In genomic region chr5:58405175-58405574, GRCh38 we compare ENCODE assay signal across 19 cellular contexts.
"Had no signal": no experiment of that assay in that cellular context is flagged by ENCODE, and none has a peak within 500 bp of the region (broad histone marks: within the 10 kb centered on the region; RNA-seq: fewer than 3 reads in every experiment).

No MANE protein-coding gene starts in this region.

- H3K4me1 Mint-ChIP-seq: central memory CD8-positive, alpha-beta T cell; immature natural killer cell; naive thymus-derived CD4-positive, alpha-beta T cell had no signal

- H3K27ac Mint-ChIP-seq: immature natural killer cell; naive thymus-derived CD4-positive, alpha-beta T cell had no signal

- H3K27me3 ChIP-seq: dorsolateral prefrontal cortex, neutrophil, right lobe of liver, stomach had no signal

- H3K27ac ChIP-seq: dorsolateral prefrontal cortex, left ventricle myocardium inferior, lower lobe of right lung, neutrophil, psoas muscle, right lobe of liver, stomach had no signal

- H3K36me3 Mint-ChIP-seq: immature natural killer cell; naive thymus-derived CD4-positive, alpha-beta T cell had no signal

- H3K36me3 ChIP-seq: left ventricle myocardium inferior, lower lobe of right lung, neutrophil, right lobe of liver, stomach had no signal

- H3K9me3 ChIP-seq: left ventricle myocardium inferior, lower lobe of right lung, neutrophil, psoas muscle, right lobe of liver, stomach had no signal

- ATAC-seq: left cardiac atrium; lower lobe of right lung; naive thymus-derived CD4-positive, alpha-beta T cell; psoas muscle; right lobe of liver had no signal

- DNase-seq: cortex of kidney; dorsolateral prefrontal cortex; effector memory CD4-positive, alpha-beta T cell; immature natural killer cell; kidney; left cardiac atrium; left ventricle myocardium inferior; lower lobe of right lung; mesenchymal stem cell; naive thymus-derived CD4-positive, alpha-beta T cell; psoas muscle; retina; right lobe of liver; stimulated activated CD4-positive, alpha-beta T cell treated with anti-CD3 and anti-CD28 coated beads, Interleukin-12 subunit alpha, Interleukin-12 subunit beta, amount 100 ng/mL, for 4 hours; stimulated activated naive CD4-positive, alpha-beta T cell; stomach; substantia nigra had no signal

- H3K4me1 ChIP-seq: lower lobe of right lung, psoas muscle, right lobe of liver, stomach had no signal

- H3K4me3 Mint-ChIP-seq: central memory CD8-positive, alpha-beta T cell; immature natural killer cell; naive thymus-derived CD4-positive, alpha-beta T cell had no signal

- H3K4me3 ChIP-seq: dorsolateral prefrontal cortex, left ventricle myocardium inferior, lower lobe of right lung, psoas muscle, right lobe of liver, stomach had no signal

- H3K9me3 Mint-ChIP-seq: central memory CD8-positive, alpha-beta T cell; naive thymus-derived CD4-positive, alpha-beta T cell had no signal
